ENCODE assay signal across 10 cellular contexts in genomic region chr6:30211899-30212298, GRCh38. TPM values are rescaled to one million over a fixed set of nuclear protein-coding genes. Genes with fewer than 3 reads are reported as not detected.
DNase-seq lines count a peak whose midpoint lies in the region; ATAC-seq and TF ChIP-seq lines count a peak whose summit lies in the region.
"Had no signal": no experiment of that assay in that cellular context is flagged by ENCODE, and none has a peak within 500 bp of the region (broad histone marks: within the 10 kb centered on the region; RNA-seq: fewer than 3 reads in every experiment).

No MANE protein-coding gene starts in this region.

- CTCF ChIA-PET in T-cell (lab: Charles Lee) = no interaction called here

- H3K4me3 Mint-ChIP-seq in GM23338 (peak overlapping the region; percentile 95), T-cell (peak overlapping the region; percentile 88 to 99 (median 96))

- no peak overlapping the region for H3K27ac ChIP-seq in GM23338 (ENCODE audit: low read depth)
- no peak overlapping the region for H3K27ac ChIP-seq in skeletal muscle tissue (ENCODE audit: low read depth, low read length)

- H3K4me1 Mint-ChIP-seq in GM23338 (peaks cover 47% of the 10 kb centered on the region), T-cell (peaks cover 62 to 75% (median 66%) of the 10 kb centered on the region in 3 donors)

- H3K27me3 ChIP-seq in GM23338 (ENCODE audit: insufficient read depth) (peaks cover 7% of the 10 kb centered on the region; the same call in 1 of the 2 replicates), skeletal muscle tissue (ENCODE audit: control insufficient read depth in 3 of 3, insufficient read depth in 3 of 3, low read length in 3 of 3) (no peaks in the 10 kb centered on the region)

- H3K4me1 ChIP-seq in GM23338 (ENCODE audit: insufficient read depth) = peaks cover 35% of the 10 kb centered on the region
- H3K4me1 ChIP-seq in skeletal muscle tissue (ENCODE audit: control insufficient read depth in 3 of 3, insufficient read depth in 3 of 3, low read length in 3 of 3) = peaks cover 29 to 39% (median 35%) of the 10 kb centered on the region in 3 donors

- H2AFZ ChIP-seq in GM23338 = no peak overlapping the region

- H3F3A ChIP-seq in GM23338 (replicated peaks; ENCODE audit: low read depth) = no peaks in the 10 kb centered on the region

- peak overlapping the region; percentile 62 for H3K4me3 ChIP-seq in GM23338
- H3K4me3 ChIP-seq in fibroblast of villous mesenchyme (ENCODE audit: low read depth, low read length) = peak overlapping the region; percentile 97
- peak overlapping the region in 2 of 3 donors; percentile 95 to 99 for H3K4me3 ChIP-seq in skeletal muscle tissue (ENCODE audit: low read length in 3 of 3)

- H3K27ac Mint-ChIP-seq in GM23338 (0 out of 2 replicates have a peak overlapping the region, but pooled peaks have one; percentile 99), T-cell (peak overlapping the region; percentile 36)

- H3K9ac ChIP-seq in skeletal muscle tissue (ENCODE audit: low read depth in 1 of 3, low read length in 3 of 3) = peak overlapping the region in 2 of 3 donors; percentile 94 to 95

- POLR2A ChIA-PET in T-cell (lab: Charles Lee) = no interaction called here

- peaks cover 10% of the 10 kb centered on the region; the same call in 1 of the 2 replicates for H4K20me1 ChIP-seq in GM23338 (replicated peaks; ENCODE audit: insufficient read depth)

- H3K9me3 ChIP-seq in skeletal muscle tissue (ENCODE audit: control insufficient read depth in 3 of 3, low read length in 3 of 3) = no peaks in the 10 kb centered on the region

- H3K27me3 Mint-ChIP-seq in GM23338 (ENCODE audit: insufficient read depth, low read depth, poor library complexity) (peaks cover 22% of the 10 kb centered on the region), T-cell (no peaks in the 10 kb centered on the region)

- peaks cover 45% of the 10 kb centered on the region for H3K79me2 ChIP-seq in GM23338 (replicated peaks; ENCODE audit: insufficient read depth)

- ATAC-seq in GM23338 = no peak
- ATAC-seq in T-cell (replicated peaks in 1 of 4) = no peak
- ATAC-seq in GM19463 (IDR thresholded peaks at IDR 0.05; ENCODE audit: unreplicated experiment) = no peak
- no peak for ATAC-seq in HG02973 (IDR thresholded peaks at IDR 0.05; ENCODE audit: unreplicated experiment)

- TF ChIP-seq CTCF in GM23338 (conservative IDR thresholded peaks at IDR 0.05; ENCODE audit: low read depth in 2 of 2) (no peak), fibroblast of villous mesenchyme (IDR thresholded peaks at IDR 0.05; ENCODE audit: insufficient read depth, low read depth, low read length) (no peak)

- in situ Hi-C loops in ACHN (cut with HindIII; ENCODE audit: low pct_ligation_motif_present, low pct_unique_long_range_greater_than_20kb, low sequenced_read_pairs) (no loop called here), G401 (cut with HindIII; ENCODE audit: low sequenced_read_pairs) (no loop called here)

- H3K36me3 Mint-ChIP-seq in GM23338 (ENCODE audit: low read depth) (no peaks in the 10 kb centered on the region; the same call in 1 of the 3 replicates), T-cell (peaks cover 9% of the 10 kb centered on the region)

- peak overlapping the region; percentile 76 for H3K4me2 ChIP-seq in GM23338

- H3K9me3 Mint-ChIP-seq in GM23338 = peaks cover 4% of the 10 kb centered on the region; the same call in 2 of the 3 replicates
- H3K9me3 Mint-ChIP-seq in T-cell = no peaks in the 10 kb centered on the region

- H3K9me2 ChIP-seq in GM23338 (ENCODE audit: insufficient read depth) = no peaks in the 10 kb centered on the region

- DNase-seq in GM23338 (ENCODE audit: low spot score) = no peak
- no peak for DNase-seq in T-cell
- no peak for DNase-seq in fibroblast of villous mesenchyme (ENCODE audit: low read depth)
- DNase-seq in ACHN = no peak
- DNase-seq in G401 (ENCODE audit: low spot score) = no peak

- H3K36me3 ChIP-seq in GM23338 (ENCODE audit: insufficient read depth) = no peaks in the 10 kb centered on the region
- no peaks in the 10 kb centered on the region for H3K36me3 ChIP-seq in skeletal muscle tissue (ENCODE audit: control insufficient read depth in 3 of 3, insufficient read depth in 3 of 3, low read length in 3 of 3)

TF ChIP-seq in GM23338, 12 proteins besides CTCF, POLR2A, EP300 and RAD21:
- no peak for TF ChIP-seq ZNF331 (CRISPR knock-in tag; IDR thresholded peaks at IDR 0.05; ENCODE audit: low read depth)
- no peak for TF ChIP-seq ZNF462 (CRISPR knock-in tag; IDR thresholded peaks at IDR 0.05)
- no peak for TF ChIP-seq POLR2AphosphoS5 (IDR thresholded peaks at IDR 0.05; ENCODE audit: low read depth)
- TF ChIP-seq JUNB (IDR thresholded peaks at IDR 0.05; ENCODE audit: unreplicated experiment) = no peak
- TF ChIP-seq STAT1 (IDR thresholded peaks at IDR 0.05; ENCODE audit: unreplicated experiment) = no peak
TF ChIP-seq in GM23338: peak in this region for 0.

RNA-seq across cellular contexts. Expression of gene TRIM26, which starts 1.3 kb away (rescaled TPM):
- 31.0 and 38.0 TPM in 2 replicates for total RNA-seq in GM23338 (2014; rRNA removed; shearing (Covaris generic))
- polyA plus RNA-seq in GM23338 (2016; fragmentation: Nextera tagmentation; extraction: Ambion mirVana) = 9.9 and 11.0 TPM in 2 replicates
- 10 to 100 TPM; 46.4 to 57.4 (median 54.1) TPM for total RNA-seq in T-cell
- 20.9 and 21.2 TPM in 2 replicates for total RNA-seq in fibroblast of villous mesenchyme
- 8.4 TPM for total RNA-seq in skeletal muscle tissue
- 41.7 and 61.2 TPM in 2 replicates for total RNA-seq in G401 (2014; rRNA removed; shearing (Covaris generic))

RNA-seq across cellular contexts. Expression of gene TRIM15, which starts 48.6 kb away (rescaled TPM):
- 0.23 and 1.0 TPM in 2 replicates for total RNA-seq in GM23338 (2014; rRNA removed; shearing (Covaris generic))
- 0.21 and 0.26 TPM in 2 replicates for polyA plus RNA-seq in GM23338 (2016; fragmentation: Nextera tagmentation; extraction: Ambion mirVana)
- total RNA-seq in T-cell = not detected
- total RNA-seq in fibroblast of villous mesenchyme = not detected in 2 replicates
- not detected for total RNA-seq in skeletal muscle tissue
- total RNA-seq in G401 (2014; rRNA removed; shearing (Covaris generic)) = not detected in 2 replicates
- total RNA-seq: glomerular endothelial cell, SK-MEL-5 had no signal

RNA-seq across cellular contexts. Expression of gene TRIM10, which starts 50.9 kb away (rescaled TPM):
- total RNA-seq in GM23338 (2014; rRNA removed; shearing (Covaris generic)) = 0.31 TPM in 1 of 2 replicates, not detected in the other
- polyA plus RNA-seq in GM23338 (2016; fragmentation: Nextera tagmentation; extraction: Ambion mirVana) = not detected in 2 replicates
- total RNA-seq in T-cell (not detected), fibroblast of villous mesenchyme (not detected in 2 replicates), skeletal muscle tissue (2.1 TPM)
- total RNA-seq in G401 (2014; rRNA removed; shearing (Covaris generic)) = not detected in 2 replicates
- total RNA-seq: glomerular endothelial cell, SK-MEL-5 had no signal
